Comparison of ENCODE assay signal across 8 cellular contexts in genomic region chr19:13212759-13213330, GRCh38.
DNase-seq lines count a peak whose midpoint lies in the region; ATAC-seq and TF ChIP-seq lines count a peak whose summit lies in the region.

No MANE protein-coding gene starts in this region.

- intact Hi-C loops in activated CD8-positive, alpha-beta T cell treated with anti-CD3 and anti-CD28 coated beads for 36 hours (cut with micrococcal nuclease), result no loop called here

- DNase-seq in NCI-H1694 treated with DMSO at 0.1 percent for 48 hours (lab: John Stamatoyannopoulos, UW), result peak; percentile 10
- DNase-seq in NCI-H1694 (lab: John Stamatoyannopoulos, UW), result no peak
- DNase-seq in NCI-H69 (lab: John Stamatoyannopoulos, UW), result peak; percentile 78
- peak; percentile 86 for DNase-seq in activated CD8-positive, alpha-beta T cell treated with anti-CD3 and anti-CD28 coated beads for 36 hours
- no peak for DNase-seq in epithelial cell of proximal tubule (ENCODE audit: low read depth)
- peak; percentile 74 for DNase-seq in neural progenitor cell (ENCODE audit: low spot score)
- no peak for DNase-seq in thoracic aorta (ENCODE audit: low spot score)

- no peaks in the 10 kb centered on the region for H3K36me3 Mint-ChIP-seq in activated CD8-positive, alpha-beta T cell treated with anti-CD3 and anti-CD28 coated beads for 36 hours (ENCODE audit: low read depth)
- H3K36me3 Mint-ChIP-seq in neural progenitor cell, result no peaks in the 10 kb centered on the region

- no peak overlapping the region for H3K27ac ChIP-seq in neural progenitor cell
- no peak overlapping the region for H3K27ac ChIP-seq in thoracic aorta

- H3K4me1 ChIP-seq in neural progenitor cell, result peaks cover 19% of the 10 kb centered on the region
- peaks cover 4 to 14% of the 10 kb centered on the region in 2 donors for H3K4me1 ChIP-seq in thoracic aorta (ENCODE audit: control insufficient read depth in 1 of 2, low read depth in 2 of 2)

- H3K4me2 ChIP-seq in neural progenitor cell, result no peak overlapping the region

- CTCF ChIA-PET in activated CD8-positive, alpha-beta T cell treated with anti-CD3 and anti-CD28 coated beads for 36 hours (lab: Charles Lee), result interaction anchor here (0.7 to 3.9 kb wide), 8 partner anchors 18 to 536 kb away, joined by 3 to 21 read pairs (median 4); partner anchors contain the start of genes IER2 and STX10

- H3K27me3 ChIP-seq in neural progenitor cell (no peaks in the 10 kb centered on the region), thoracic aorta (replicated peaks; ENCODE audit: insufficient read depth) (no peaks in the 10 kb centered on the region)

- H3K4me3 ChIP-seq in epithelial cell of proximal tubule (ENCODE audit: low read depth, low read length) (no peak overlapping the region), neural progenitor cell (no peak overlapping the region), thoracic aorta (no peak overlapping the region)

- POLR2A ChIA-PET in activated CD8-positive, alpha-beta T cell treated with anti-CD3 and anti-CD28 coated beads for 36 hours (lab: Charles Lee), result interaction anchor here (0.6 to 1.6 kb wide), 3 partner anchors 19 to 60 kb away, joined by 3 to 7 read pairs (median 6); no protein-coding TSS in a partner anchor

- H3K36me3 ChIP-seq in neural progenitor cell (no peaks in the 10 kb centered on the region), thoracic aorta (no peaks in the 10 kb centered on the region)

- peaks cover 36% of the 10 kb centered on the region for H3K4me1 Mint-ChIP-seq in activated CD8-positive, alpha-beta T cell treated with anti-CD3 and anti-CD28 coated beads for 36 hours (ENCODE audit: low read depth)
- H3K4me1 Mint-ChIP-seq in neural progenitor cell, result peaks cover 19% of the 10 kb centered on the region

- H3K9me3 ChIP-seq in neural progenitor cell (ENCODE audit: low read depth) (no peaks in the 10 kb centered on the region), thoracic aorta (no peaks in the 10 kb centered on the region)

- H3K9me3 Mint-ChIP-seq in activated CD8-positive, alpha-beta T cell treated with anti-CD3 and anti-CD28 coated beads for 36 hours, result no peaks in the 10 kb centered on the region
- no peaks in the 10 kb centered on the region for H3K9me3 Mint-ChIP-seq in neural progenitor cell

- peak; percentile 38 for ATAC-seq in activated CD8-positive, alpha-beta T cell treated with anti-CD3 and anti-CD28 coated beads for 36 hours
- ATAC-seq in thoracic aorta (ENCODE audit: insufficient number of reproducible peaks, low FRiP score, low read depth), result no peak
- ATAC-seq in GM18502 (IDR thresholded peaks at IDR 0.05; ENCODE audit: poor library complexity, unreplicated experiment), result no peak

- H3K27me3 Mint-ChIP-seq in activated CD8-positive, alpha-beta T cell treated with anti-CD3 and anti-CD28 coated beads for 36 hours, result no peaks in the 10 kb centered on the region
- H3K27me3 Mint-ChIP-seq in neural progenitor cell (ENCODE audit: insufficient read depth, low read depth), result peaks cover 8% of the 10 kb centered on the region

- no peak overlapping the region for H3K4me3 Mint-ChIP-seq in activated CD8-positive, alpha-beta T cell treated with anti-CD3 and anti-CD28 coated beads for 36 hours
- no peak overlapping the region for H3K4me3 Mint-ChIP-seq in neural progenitor cell

- H3F3A ChIP-seq in neural progenitor cell (ENCODE audit: low read depth), result peaks cover 12% of the 10 kb centered on the region

- H4K20me1 ChIP-seq in neural progenitor cell (ENCODE audit: low read depth), result no peaks in the 10 kb centered on the region

- H3K27ac Mint-ChIP-seq in activated CD8-positive, alpha-beta T cell treated with anti-CD3 and anti-CD28 coated beads for 36 hours, result no peak overlapping the region
- no peak overlapping the region for H3K27ac Mint-ChIP-seq in neural progenitor cell

- peak; percentile 73 for TF ChIP-seq CTCF in activated CD8-positive, alpha-beta T cell treated with anti-CD3 and anti-CD28 coated beads for 36 hours (IDR thresholded peaks at IDR 0.05)
- peak; percentile 72 for TF ChIP-seq CTCF in epithelial cell of proximal tubule (conservative IDR thresholded peaks at IDR 0.05; ENCODE audit: low read depth, low read length)
- peak; percentile 55 for TF ChIP-seq CTCF in neural progenitor cell (IDR thresholded peaks at IDR 0.05)
- peak; percentile 30 for TF ChIP-seq CTCF in thoracic aorta (IDR thresholded peaks at IDR 0.05)

- no peak overlapping the region for H3K9ac ChIP-seq in neural progenitor cell

- no peak overlapping the region for H2AFZ ChIP-seq in neural progenitor cell (replicated peaks)

- no peaks in the 10 kb centered on the region for H3K79me2 ChIP-seq in neural progenitor cell (ENCODE audit: low read depth)

Comparison
In these comparisons a context has a peak if more than half of its experiments do, and no peak if none do; other contexts are left out.
1. DNase-seq: peak in NCI-H1694 treated with DMSO at 0.1 percent for 48 hours (single experiment), NCI-H69 (single experiment), activated CD8-positive, alpha-beta T cell treated with anti-CD3 and anti-CD28 coated beads for 36 hours (single experiment) and neural progenitor cell (single experiment); none in NCI-H1694 (single experiment), epithelial cell of proximal tubule (single experiment) and thoracic aorta (single experiment).
2. Peak in every context shown above with its lines, with median percentiles within 50 percentile points of each other: CTCF ChIP-seq.